Comparison of ENCODE assay signal across 1 cellular context in genomic region chr1:212595229-212595628, GRCh38.
TF ChIP-seq lines count a peak whose summit lies in the region.

No MANE protein-coding gene starts in this region.

TF ChIP-seq in GM23338, 12 proteins besides CTCF, POLR2A, EP300 and RAD21 (continued from another document):
- TF ChIP-seq REST (IDR thresholded peaks at IDR 0.05; ENCODE audit: unreplicated experiment) (no peak), NANOG (IDR thresholded peaks at IDR 0.05; ENCODE audit: borderline replicate concordance) (no peak), ZNF114 (CRISPR knock-in tag; IDR thresholded peaks at IDR 0.05) (no peak), STAT1 (IDR thresholded peaks at IDR 0.05; ENCODE audit: unreplicated experiment) (no peak), EZH2phosphoT487 (IDR thresholded peaks at IDR 0.05; ENCODE audit: unreplicated experiment) (no peak), ZNF462 (CRISPR knock-in tag; IDR thresholded peaks at IDR 0.05) (no peak), CREB1 (CRISPR knock-in tag; IDR thresholded peaks at IDR 0.05; ENCODE audit: low read depth) (no peak), ETS1 (IDR thresholded peaks at IDR 0.05) (no peak)
TF ChIP-seq in GM23338: peak in this region for 0.
